ENCODE assay signal across 31 cellular contexts in genomic region chr12:74910831-74911230, GRCh38.
DNase-seq lines count a peak whose midpoint lies in the region; ATAC-seq, FAIRE-seq and TF ChIP-seq lines count a peak whose summit lies in the region.
"Had no signal": no experiment of that assay in that cellular context is flagged by ENCODE, and none has a peak within 500 bp of the region (broad histone marks: within the 10 kb centered on the region; RNA-seq: fewer than 3 reads in every experiment).

No MANE protein-coding gene starts in this region.

- no peak overlapping the region for H3K4me2 ChIP-seq in A549
- no peak overlapping the region for H3K4me2 ChIP-seq in HCT116 (ENCODE audit: low read length)
- H3K4me2 ChIP-seq: BLaER1; BLaER1 treated with 17β-estradiol and CSF1 and Interleukin-3, amounts not matched to agents 10 nM and 100 nM had no signal

- H3K9me3 ChIP-seq in A549 (no peaks in the 10 kb centered on the region), HCT116 (ENCODE audit: control insufficient read depth in 1 of 2, insufficient read depth in 1 of 2, low read depth in 1 of 2, low read length in 2 of 2) (no peaks in the 10 kb centered on the region), HEK293 (ENCODE audit: control insufficient read depth, insufficient read depth, low read depth, low read length) (no peaks in the 10 kb centered on the region)
- H3K9me3 ChIP-seq: BE2C; BLaER1; BLaER1 treated with 17β-estradiol and CSF1 and Interleukin-3, amounts not matched to agents 10 nM and 100 nM; Caco-2 had no signal

- TF ChIP-seq POLR2A in A549 (IDR thresholded peaks at IDR 0.05; ENCODE audit: low read length) (no peak), HCT116 (IDR thresholded peaks at IDR 0.05; ENCODE audit: borderline replicate concordance, extremely low read depth, insufficient read depth, insufficient read length) (no peak)

- no peaks in the 10 kb centered on the region for H4K20me1 ChIP-seq in HCT116 (ENCODE audit: insufficient read depth)
- H4K20me1 ChIP-seq: BLaER1; BLaER1 treated with 17β-estradiol and CSF1 and Interleukin-3, amounts not matched to agents 10 nM and 100 nM had no signal

- CTCF ChIA-PET in A549 (lab: Yijun Ruan, JAX) (no interaction called here), HCT116 (lab: Charles Lee) (no interaction called here), HEK293 (lab: Yijun Ruan, JAX) (interaction anchor here (1.2 kb wide), 1 partner anchor 14 kb away, joined by 6 read pairs; no protein-coding TSS in a partner anchor)

- POLR2A ChIA-PET in A549 (lab: Yijun Ruan, JAX), result no interaction called here
- POLR2A ChIA-PET in HCT116 (lab: Charles Lee), result no interaction called here
- POLR2A ChIA-PET in HEK293 (lab: Yijun Ruan, JAX), result no interaction called here

- FAIRE-seq in A549 (lab: Jason Lieb, UNC), result no peak
- FAIRE-seq: D721Med had no signal

- H3K27ac ChIP-seq in A549 (no peak overlapping the region), HCT116 (ENCODE audit: low read depth, low read length) (no peak overlapping the region), HEK293 (ENCODE audit: extremely low read depth, low read depth, low read length) (no peak overlapping the region)
- H3K27ac ChIP-seq: 22Rv1; BLaER1; BLaER1 treated with 17β-estradiol and CSF1 and Interleukin-3, amounts not matched to agents 10 nM and 100 nM; C4-2B had no signal

- H3K9me2 ChIP-seq in HCT116 (ENCODE audit: insufficient read depth), result no peaks in the 10 kb centered on the region

- no peak overlapping the region for H3K9ac ChIP-seq in HCT116 (ENCODE audit: low read length)
- H3K9ac ChIP-seq: BLaER1; BLaER1 treated with 17β-estradiol and CSF1 and Interleukin-3, amounts not matched to agents 10 nM and 100 nM had no signal

- TF ChIP-seq CTCF in A549 (IDR thresholded peaks at IDR 0.05) (no peak), HCT116 (IDR thresholded peaks at IDR 0.05 in 2 of 3, conservative IDR thresholded peaks at IDR 0.05 in 1 of 3; ENCODE audit: borderline replicate concordance in 1 of 3, insufficient read depth in 1 of 3, low read depth in 2 of 3, low read length in 2 of 3) (no peak), HEK293 (tag by site-specific recombination; IDR thresholded peaks at IDR 0.05) (no peak)

- H3K4me1 ChIP-seq in A549 (no peaks in the 10 kb centered on the region), HCT116 (ENCODE audit: control insufficient read depth in 1 of 2, insufficient read depth in 2 of 2, low read length in 2 of 2) (no peaks in the 10 kb centered on the region), HEK293 (ENCODE audit: control insufficient read depth, insufficient read depth, low read length) (no peaks in the 10 kb centered on the region)
- H3K4me1 ChIP-seq: BE2C; BLaER1; BLaER1 treated with 17β-estradiol and CSF1 and Interleukin-3, amounts not matched to agents 10 nM and 100 nM; Caco-2 had no signal

- H3K4me3 ChIP-seq in A549 (no peak overlapping the region), HCT116 (replicated peaks in 1 of 2; ENCODE audit: low read depth in 1 of 2, low read length in 2 of 2) (no peak overlapping the region), HEK293 (ENCODE audit: low read depth, low read length) (no peak overlapping the region)
- H3K4me3 ChIP-seq: BLaER1; BLaER1 treated with 17β-estradiol and CSF1 and Interleukin-3, amounts not matched to agents 10 nM and 100 nM had no signal

- no peak for ATAC-seq in A549
- ATAC-seq in HCT116, result no peak
- ATAC-seq in HG03280 (IDR thresholded peaks at IDR 0.05; ENCODE audit: unreplicated experiment), result no peak
- ATAC-seq: CD8-positive, alpha-beta T cell had no signal

- WGBS in A549 (ENCODE audit: missing lambda C conversion rate), result 86% methylated on average over 3 of the region's 3 CpGs

- intact Hi-C loops in HCT116 (cut with micrococcal nuclease), result no loop called here

- peak overlapping the region; percentile 47 for H2AFZ ChIP-seq in HCT116 (ENCODE audit: low read depth, low read length, poor library complexity, severe bottlenecking)

- no peaks in the 10 kb centered on the region for H3K27me3 ChIP-seq in HCT116 (ENCODE audit: insufficient read depth, low read length)
- H3K27me3 ChIP-seq: BE2C; BLaER1; BLaER1 treated with 17β-estradiol and CSF1 and Interleukin-3, amounts not matched to agents 10 nM and 100 nM had no signal

- no peak for TF ChIP-seq RAD21 in A549 (conservative IDR thresholded peaks at IDR 0.05 in 1 of 2, IDR thresholded peaks at IDR 0.05 in 1 of 2)
- no peak for TF ChIP-seq RAD21 in HCT116 (IDR thresholded peaks at IDR 0.05; ENCODE audit: low read depth)

- H3K36me3 ChIP-seq in HCT116 (ENCODE audit: control insufficient read depth in 1 of 2, insufficient read depth in 2 of 2, low read length in 2 of 2), result no peaks in the 10 kb centered on the region
- no peaks in the 10 kb centered on the region for H3K36me3 ChIP-seq in HEK293 (ENCODE audit: control insufficient read depth in 2 of 2, insufficient read depth in 1 of 2, low read length in 2 of 2)
- H3K36me3 ChIP-seq: BE2C; BLaER1; BLaER1 treated with 17β-estradiol and CSF1 and Interleukin-3, amounts not matched to agents 10 nM and 100 nM had no signal

- BruUV-seq in HCT116 (replicated peaks; lab: Mats Ljungman, UMichigan), result no TSS peak

- no peaks in the 10 kb centered on the region for H3K79me2 ChIP-seq in HCT116 (ENCODE audit: insufficient read depth, low read length)

- DNase-seq in A549 (ENCODE audit: low read depth in 1 of 2, low spot score in 1 of 2) (no peak), HCT116 (ENCODE audit: low read depth, low spot score) (no peak), AG08396 (ENCODE audit: low spot score) (no peak), NCI-H1105 treated with DMSO at 0.1 percent for 48 hours (lab: John Stamatoyannopoulos, UW) (no peak)
- DNase-seq: 8988T; ACHN; AML-193; BE2C; C1 segment of cervical spinal cord; Caco-2; Calu3; CD4-positive, alpha-beta memory T cell; CD4-positive, alpha-beta T cell; CD4-positive, CD25-positive, alpha-beta regulatory T cell; CD8-positive, alpha-beta memory T cell; CD8-positive, alpha-beta T cell; COR-L47; DMS 273 treated with DMSO at 0.1 percent for 48 hours; DMS153; DMS53; DMS79; DMS79 treated with DMSO at 0.1 percent for 48 hours; DND-41; EL had no signal

- no peak for TF ChIP-seq EP300 in A549 (IDR thresholded peaks at IDR 0.05)

- RAD21 ChIA-PET in HCT116 (lab: Charles Lee; ENCODE audit: low non-redundant PET in 1 of 2, low total read pairs in 2 of 2, uncharacterized antibody in 2 of 2, unreplicated experiment in 2 of 2), result no interaction called here

TF ChIP-seq in A549, 52 proteins besides CTCF, POLR2A, EP300 and RAD21:
- TF ChIP-seq MAZ (IDR thresholded peaks at IDR 0.05; ENCODE audit: borderline replicate concordance, low read depth, low read length) (no peak), USF2 (IDR thresholded peaks at IDR 0.05) (no peak), ZC3H11A (IDR thresholded peaks at IDR 0.05) (peak; percentile 78)

TF ChIP-seq in HCT116, 20 proteins besides CTCF, POLR2A, EP300 and RAD21 (continues in another document):
- TF ChIP-seq SIN3A (IDR thresholded peaks at IDR 0.05; ENCODE audit: low read depth) (no peak), ATF3 (IDR thresholded peaks at IDR 0.05) (no peak), MAX (IDR thresholded peaks at IDR 0.05) (no peak), ZNF274 (IDR thresholded peaks at IDR 0.05; ENCODE audit: low read depth, low read length) (no peak), POLR2AphosphoS5 (IDR thresholded peaks at IDR 0.05; ENCODE audit: low read depth, low read length) (no peak)

TF ChIP-seq in HEK293, 187 proteins besides CTCF, POLR2A, EP300 and RAD21 (continues in another document):
- peak; percentile 43; the same call in 1 of the 2 replicates for TF ChIP-seq ZNF623 (tag by site-specific recombination; IDR thresholded peaks at IDR 0.05)
- peak; percentile 81 for TF ChIP-seq ZNF394 (tag by site-specific recombination; IDR thresholded peaks at IDR 0.05; ENCODE audit: borderline replicate concordance)
- TF ChIP-seq ZFP3 (tag by site-specific recombination; IDR thresholded peaks at IDR 0.05; ENCODE audit: low read depth), result no peak
- TF ChIP-seq ZNF202 (tag by site-specific recombination; IDR thresholded peaks at IDR 0.05; ENCODE audit: borderline replicate concordance), result 0 out of 2 replicates have a peak, but pooled peaks have one; percentile 15
- TF ChIP-seq ZNF518A (tag by site-specific recombination; conservative IDR thresholded peaks at IDR 0.05; ENCODE audit: low read depth), result peak; percentile 72
- peak; percentile 71 for TF ChIP-seq ZNF426 (tag by site-specific recombination; IDR thresholded peaks at IDR 0.05)
- TF ChIP-seq ZNF624 (tag by site-specific recombination; IDR thresholded peaks at IDR 0.05), result no peak
- peak; percentile 58; the same call in 1 of the 2 replicates for TF ChIP-seq ZBTB8A (tag by site-specific recombination; IDR thresholded peaks at IDR 0.05)
